1 cellular context compared by ENCODE assay signal in genomic region chr22:26477341-26477731, GRCh38.
TF ChIP-seq lines count a peak whose summit lies in the region.

No MANE protein-coding gene starts in this region.

TF ChIP-seq in GM23338, 12 proteins besides CTCF, POLR2A, EP300 and RAD21:
- TF ChIP-seq POLR2AphosphoS5 (IDR thresholded peaks at IDR 0.05; ENCODE audit: low read depth): no peak
- TF ChIP-seq EZH2phosphoT487 (IDR thresholded peaks at IDR 0.05; ENCODE audit: unreplicated experiment): no peak
- TF ChIP-seq, protein P1, sequence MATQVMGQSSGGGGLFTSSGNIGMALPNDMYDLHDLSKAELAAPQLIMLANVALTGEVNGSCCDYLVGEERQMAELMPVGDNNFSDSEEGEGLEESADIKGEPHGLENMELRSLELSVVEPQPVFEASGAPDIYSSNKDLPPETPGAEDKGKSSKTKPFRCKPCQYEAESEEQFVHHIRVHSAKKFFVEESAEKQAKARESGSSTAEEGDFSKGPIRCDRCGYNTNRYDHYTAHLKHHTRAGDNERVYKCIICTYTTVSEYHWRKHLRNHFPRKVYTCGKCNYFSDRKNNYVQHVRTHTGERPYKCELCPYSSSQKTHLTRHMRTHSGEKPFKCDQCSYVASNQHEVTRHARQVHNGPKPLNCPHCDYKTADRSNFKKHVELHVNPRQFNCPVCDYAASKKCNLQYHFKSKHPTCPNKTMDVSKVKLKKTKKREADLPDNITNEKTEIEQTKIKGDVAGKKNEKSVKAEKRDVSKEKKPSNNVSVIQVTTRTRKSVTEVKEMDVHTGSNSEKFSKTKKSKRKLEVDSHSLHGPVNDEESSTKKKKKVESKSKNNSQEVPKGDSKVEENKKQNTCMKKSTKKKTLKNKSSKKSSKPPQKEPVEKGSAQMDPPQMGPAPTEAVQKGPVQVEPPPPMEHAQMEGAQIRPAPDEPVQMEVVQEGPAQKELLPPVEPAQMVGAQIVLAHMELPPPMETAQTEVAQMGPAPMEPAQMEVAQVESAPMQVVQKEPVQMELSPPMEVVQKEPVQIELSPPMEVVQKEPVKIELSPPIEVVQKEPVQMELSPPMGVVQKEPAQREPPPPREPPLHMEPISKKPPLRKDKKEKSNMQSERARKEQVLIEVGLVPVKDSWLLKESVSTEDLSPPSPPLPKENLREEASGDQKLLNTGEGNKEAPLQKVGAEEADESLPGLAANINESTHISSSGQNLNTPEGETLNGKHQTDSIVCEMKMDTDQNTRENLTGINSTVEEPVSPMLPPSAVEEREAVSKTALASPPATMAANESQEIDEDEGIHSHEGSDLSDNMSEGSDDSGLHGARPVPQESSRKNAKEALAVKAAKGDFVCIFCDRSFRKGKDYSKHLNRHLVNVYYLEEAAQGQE (IDR thresholded peaks at IDR 0.05; ENCODE audit: unreplicated experiment): no peak
- no peak for TF ChIP-seq ZNF462 (CRISPR knock-in tag; IDR thresholded peaks at IDR 0.05)
- TF ChIP-seq ZNF114 (CRISPR knock-in tag; IDR thresholded peaks at IDR 0.05): no peak
- no peak for TF ChIP-seq STAT1 (IDR thresholded peaks at IDR 0.05; ENCODE audit: unreplicated experiment)
- TF ChIP-seq NANOG (IDR thresholded peaks at IDR 0.05; ENCODE audit: borderline replicate concordance): no peak
- no peak for TF ChIP-seq JUNB (IDR thresholded peaks at IDR 0.05; ENCODE audit: unreplicated experiment)
- TF ChIP-seq ZNF331 (CRISPR knock-in tag; IDR thresholded peaks at IDR 0.05; ENCODE audit: low read depth): no peak
- TF ChIP-seq CREB1 (CRISPR knock-in tag; IDR thresholded peaks at IDR 0.05; ENCODE audit: low read depth): no peak
- no peak for TF ChIP-seq EZH2 (IDR thresholded peaks at IDR 0.05; ENCODE audit: low read depth, unreplicated experiment)
- TF ChIP-seq, protein P2, sequence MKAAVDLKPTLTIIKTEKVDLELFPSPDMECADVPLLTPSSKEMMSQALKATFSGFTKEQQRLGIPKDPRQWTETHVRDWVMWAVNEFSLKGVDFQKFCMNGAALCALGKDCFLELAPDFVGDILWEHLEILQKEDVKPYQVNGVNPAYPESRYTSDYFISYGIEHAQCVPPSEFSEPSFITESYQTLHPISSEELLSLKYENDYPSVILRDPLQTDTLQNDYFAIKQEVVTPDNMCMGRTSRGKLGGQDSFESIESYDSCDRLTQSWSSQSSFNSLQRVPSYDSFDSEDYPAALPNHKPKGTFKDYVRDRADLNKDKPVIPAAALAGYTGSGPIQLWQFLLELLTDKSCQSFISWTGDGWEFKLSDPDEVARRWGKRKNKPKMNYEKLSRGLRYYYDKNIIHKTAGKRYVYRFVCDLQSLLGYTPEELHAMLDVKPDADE (IDR thresholded peaks at IDR 0.05): no peak
